ENCODE assay signal across 8 cellular contexts in the genomic region with DNA sequence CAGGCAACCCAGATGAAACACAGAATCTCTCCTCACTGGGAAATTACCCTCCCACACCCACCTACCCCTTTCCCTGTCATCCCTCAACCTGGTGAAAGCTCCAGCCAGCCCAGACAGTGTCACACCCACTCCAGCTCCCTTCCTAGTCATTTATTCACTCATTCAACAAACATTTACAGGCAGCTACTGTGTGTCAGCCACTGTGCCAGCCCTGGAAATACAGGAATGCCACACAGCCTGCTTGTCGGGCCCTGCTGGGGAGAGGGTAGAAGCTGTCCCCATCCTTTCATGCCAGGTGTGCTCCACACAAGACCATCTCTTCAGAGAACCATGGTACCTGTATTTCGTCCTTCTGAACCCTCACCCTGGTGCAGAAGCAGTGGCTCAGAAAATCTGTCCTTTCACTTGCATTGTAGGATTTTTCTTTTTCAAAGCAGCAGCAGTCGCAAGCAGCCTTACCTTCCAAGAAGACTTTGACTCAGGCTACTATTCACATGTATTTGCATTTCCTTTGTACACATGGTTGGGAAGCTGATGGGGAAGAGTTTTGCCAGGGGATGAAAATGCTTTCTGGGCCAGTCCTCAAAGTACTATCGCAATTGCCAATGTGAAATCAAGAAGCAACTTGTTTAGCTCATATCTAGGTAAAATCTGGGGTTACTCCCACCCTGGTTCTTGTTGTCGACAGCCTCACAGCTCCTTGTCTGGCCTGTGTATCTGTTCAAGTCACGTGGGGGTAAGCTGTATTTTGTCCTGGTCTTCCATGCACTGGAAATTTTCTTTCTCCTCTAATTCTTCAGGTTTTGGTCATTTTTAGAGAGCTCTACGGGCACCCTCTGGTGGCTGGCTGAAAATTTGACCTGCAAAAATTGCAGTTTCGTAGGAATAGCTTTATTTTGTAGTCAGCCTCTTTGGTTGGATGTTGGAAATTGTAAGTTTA.
DNase-seq lines count a peak whose midpoint lies in the region; ATAC-seq and TF ChIP-seq lines count a peak whose summit lies in the region.

No MANE protein-coding gene starts in this region.

- TF ChIP-seq CTCF in VCaP (conservative IDR thresholded peaks at IDR 0.05): peak; percentile 78

- H3K27ac ChIP-seq in VCaP: peak overlapping the region; percentile 54; the same call in 1 of the 2 replicates

- ATAC-seq in HG02981 (IDR thresholded peaks at IDR 0.05; ENCODE audit: unreplicated experiment) (no peak), HG02840 (IDR thresholded peaks at IDR 0.05; ENCODE audit: low FRiP score, unreplicated experiment) (no peak), GM18517 (IDR thresholded peaks at IDR 0.05; ENCODE audit: unreplicated experiment) (no peak)

- H3K4me3 ChIP-seq in Jurkat, Clone E6-1 (ENCODE audit: low read length): no peak overlapping the region

- peak; percentile 67 for DNase-seq in GM03348 (ENCODE audit: low spot score)
- DNase-seq in Jurkat, Clone E6-1 (ENCODE audit: low read depth, low spot score): peak; percentile 7
- peak; percentile 44 for DNase-seq in fibroblast of peridontal ligament (ENCODE audit: extremely low read depth)
- DNase-seq in occipital lobe (lab: John Stamatoyannopoulos, UW): peak; percentile 39

Comparison
In these comparisons a context has a peak if more than half of its experiments do, and no peak if none do; other contexts are left out.
1. DNase-seq: peak in every context shown above with its lines; median percentile 67 in GM03348; 44 in fibroblast of peridontal ligament; 39 in occipital lobe; 7 in Jurkat, Clone E6-1.